In genomic region chr14:65433157-65433556, GRCh38 we compare ENCODE assay signal across 14 cellular contexts. TPM values are rescaled to one million over a fixed set of nuclear protein-coding genes. Genes with fewer than 3 reads are reported as not detected.
DNase-seq lines count a peak whose midpoint lies in the region; ATAC-seq, FAIRE-seq and TF ChIP-seq lines count a peak whose summit lies in the region.
"Had no signal": no experiment of that assay in that cellular context is flagged by ENCODE, and none has a peak within 500 bp of the region (broad histone marks: within the 10 kb centered on the region; RNA-seq: fewer than 3 reads in every experiment).

No MANE protein-coding gene starts in this region.

- H3K4me3 ChIP-seq in GM12878 (0 out of 2 replicates have a peak overlapping the region, but pooled peaks have one; percentile 20), skeletal muscle satellite cell (ENCODE audit: low read length) (peak overlapping the region; percentile 13)
- H3K4me3 ChIP-seq: testis had no signal

- H3K36me3 ChIP-seq in GM12878 (ENCODE audit: control insufficient read depth in 2 of 2, insufficient read depth in 2 of 2, low read length in 1 of 2) = no peaks in the 10 kb centered on the region; a peak in 2 of 4 replicates
- no peaks in the 10 kb centered on the region for H3K36me3 ChIP-seq in skeletal muscle satellite cell (ENCODE audit: insufficient read depth, low read length)

- FAIRE-seq in GM12878 (lab: Jason Lieb, UNC) = no peak

- in situ Hi-C loops in GM12878 (cut with MboI) = no loop called here

- H3K36me3 Mint-ChIP-seq in activated CD8-positive, alpha-beta T cell treated with anti-CD3 and anti-CD28 coated beads for 36 hours (ENCODE audit: low read depth) = peaks cover 44% of the 10 kb centered on the region
- H3K36me3 Mint-ChIP-seq in activated CD8-positive, alpha-beta T cell treated with anti-CD3 and anti-CD28 coated beads, Interleukin-2, amount 10 ng/mL, durations not matched to agents 7 days and 5 days (ENCODE audit: low read depth) = peaks cover 57% of the 10 kb centered on the region

- CTCF ChIA-PET in activated CD8-positive, alpha-beta T cell treated with anti-CD3 and anti-CD28 coated beads for 36 hours (lab: Charles Lee) = interaction anchor here (1.2 to 1.3 kb wide), 2 partner anchors 18 to 28 kb away, joined by 4 to 5 read pairs; no protein-coding TSS in a partner anchor
- CTCF ChIA-PET in activated CD8-positive, alpha-beta T cell treated with anti-CD3 and anti-CD28 coated beads, Interleukin-2, amount 10 ng/mL, durations not matched to agents 7 days and 5 days (lab: Charles Lee) = interaction anchor here (0.5 to 1.6 kb wide), 7 partner anchors 15 to 498 kb away, joined by 3 to 5 read pairs (median 4); no protein-coding TSS in a partner anchor
- CTCF ChIA-PET in GM12878 (lab: Yijun Ruan, JAX) = interaction anchor here (0.6 to 2.2 kb wide), 12 partner anchors 9 to 528 kb away, joined by 3 to 11 read pairs (median 5); partner anchors contain the start of gene FUT8

- ATAC-seq in activated CD8-positive, alpha-beta T cell treated with anti-CD3 and anti-CD28 coated beads for 36 hours = peak; percentile 45
- no peak for ATAC-seq in activated CD8-positive, alpha-beta T cell treated with anti-CD3 and anti-CD28 coated beads, Interleukin-2, amount 10 ng/mL, durations not matched to agents 7 days and 5 days
- ATAC-seq in HG02938 (IDR thresholded peaks at IDR 0.05; ENCODE audit: unreplicated experiment) (peak; percentile 49), GM12878 (peak; percentile 80), GM19395 (IDR thresholded peaks at IDR 0.05; ENCODE audit: unreplicated experiment) (no peak)
- ATAC-seq: left lobe of liver had no signal

- peak overlapping the region; percentile 72 for H3K27ac ChIP-seq in GM12878 (ENCODE audit: control insufficient read depth, insufficient read depth)

- TF ChIP-seq POLR2A in GM12878 (IDR thresholded peaks at IDR 0.05; ENCODE audit: low read depth, low read length) = no peak

- H3K79me2 ChIP-seq in GM12878 (ENCODE audit: control insufficient read depth, insufficient read depth, low read length) = peaks cover 90% of the 10 kb centered on the region

- BruUV-seq in GM12878 (replicated peaks; lab: Mats Ljungman, UMichigan) = no TSS peak

- POLR2A ChIA-PET in activated CD8-positive, alpha-beta T cell treated with anti-CD3 and anti-CD28 coated beads for 36 hours (lab: Charles Lee) = no interaction called here
- POLR2A ChIA-PET in activated CD8-positive, alpha-beta T cell treated with anti-CD3 and anti-CD28 coated beads, Interleukin-2, amount 10 ng/mL, durations not matched to agents 7 days and 5 days (lab: Charles Lee) = interaction anchor here (1.8 kb wide), 1 partner anchor 11 kb away, joined by 5 read pairs; no protein-coding TSS in a partner anchor
- POLR2A ChIA-PET in GM12878 (lab: Charles Lee) = interaction anchor here (0.5 kb wide), 1 partner anchor 12 kb away, joined by 4 read pairs; no protein-coding TSS in a partner anchor

- peak overlapping the region; percentile 16; the same call in 1 of the 2 replicates for H2AFZ ChIP-seq in GM12878 (ENCODE audit: control insufficient read depth, low read depth, low read length)

- intact Hi-C loops in activated CD8-positive, alpha-beta T cell treated with anti-CD3 and anti-CD28 coated beads for 36 hours (cut with micrococcal nuclease) = no loop called here
- intact Hi-C loops in GM12878 (cut with micrococcal nuclease; ENCODE audit: unreplicated experiment) = no loop called here

- no peaks in the 10 kb centered on the region for H3K27me3 Mint-ChIP-seq in activated CD8-positive, alpha-beta T cell treated with anti-CD3 and anti-CD28 coated beads for 36 hours
- no peaks in the 10 kb centered on the region for H3K27me3 Mint-ChIP-seq in activated CD8-positive, alpha-beta T cell treated with anti-CD3 and anti-CD28 coated beads, Interleukin-2, amount 10 ng/mL, durations not matched to agents 7 days and 5 days (ENCODE audit: low read depth)
- H3K27me3 Mint-ChIP-seq: dendritic cell treated with granulocyte-macrophage colony-stimulating factor and Interleukin-4, amounts not matched to agents 40 ng/mL and 50 ng/mL, for 4 days had no signal

- no peaks in the 10 kb centered on the region for H3K27me3 ChIP-seq in GM12878 (replicated peaks in 1 of 2; ENCODE audit: control insufficient read depth in 2 of 2, insufficient read depth in 2 of 2, low read length in 1 of 2)
- H3K27me3 ChIP-seq in skeletal muscle satellite cell (ENCODE audit: control insufficient read depth, insufficient read depth, low read length) = no peaks in the 10 kb centered on the region
- H3K27me3 ChIP-seq: testis had no signal

- no peak overlapping the region for H3K4me3 Mint-ChIP-seq in activated CD8-positive, alpha-beta T cell treated with anti-CD3 and anti-CD28 coated beads for 36 hours
- no peak overlapping the region for H3K4me3 Mint-ChIP-seq in activated CD8-positive, alpha-beta T cell treated with anti-CD3 and anti-CD28 coated beads, Interleukin-2, amount 10 ng/mL, durations not matched to agents 7 days and 5 days
- H3K4me3 Mint-ChIP-seq: dendritic cell treated with granulocyte-macrophage colony-stimulating factor and Interleukin-4, amounts not matched to agents 40 ng/mL and 50 ng/mL, for 4 days; nephron had no signal

- TF ChIP-seq RAD21 in GM12878 (IDR thresholded peaks at IDR 0.05; ENCODE audit: insufficient read depth, low read depth, low read length) = no peak

- DNase-seq in activated CD8-positive, alpha-beta T cell treated with anti-CD3 and anti-CD28 coated beads for 36 hours = no peak
- no peak for DNase-seq in activated CD8-positive, alpha-beta T cell treated with anti-CD3 and anti-CD28 coated beads, Interleukin-2, amount 10 ng/mL, durations not matched to agents 7 days and 5 days
- no peak for DNase-seq in GM12878 (ENCODE audit: low read depth, low spot score)
- DNase-seq in NCI-H1436 (lab: John Stamatoyannopoulos, UW) = no peak
- DNase-seq in 8988T = no peak
- DNase-seq: activated CD4-positive, alpha-beta T cell treated with anti-CD3 and anti-CD28 coated beads for 48 hours; activated effector memory CD4-positive, alpha-beta T cell treated with anti-CD3 and anti-CD28 coated beads, Interleukin-2, amount 50 U/mL, for 16 hours; testis had no signal

- H3K4me2 ChIP-seq in GM12878 (ENCODE audit: control insufficient read depth, insufficient read depth) (peak overlapping the region; percentile 77), skeletal muscle satellite cell (ENCODE audit: low read length) (peak overlapping the region; percentile 68)

- H3K27ac Mint-ChIP-seq in activated CD8-positive, alpha-beta T cell treated with anti-CD3 and anti-CD28 coated beads for 36 hours = peak overlapping the region; percentile 82
- H3K27ac Mint-ChIP-seq in activated CD8-positive, alpha-beta T cell treated with anti-CD3 and anti-CD28 coated beads, Interleukin-2, amount 10 ng/mL, durations not matched to agents 7 days and 5 days = no peak overlapping the region
- H3K27ac Mint-ChIP-seq: dendritic cell treated with granulocyte-macrophage colony-stimulating factor and Interleukin-4, amounts not matched to agents 40 ng/mL and 50 ng/mL, for 4 days; nephron had no signal

- H3K4me1 ChIP-seq in GM12878 (ENCODE audit: control insufficient read depth, insufficient read depth, low read length) = peaks cover 28% of the 10 kb centered on the region
- H3K4me1 ChIP-seq in skeletal muscle satellite cell (ENCODE audit: control insufficient read depth, insufficient read depth, low read length) = peaks cover 20% of the 10 kb centered on the region

- WGBS in GM12878 (ENCODE audit: insufficient coverage, insufficient replicate concordance, low lambda C conversion rate, missing lambda C conversion rate) = 45% methylated on average over 2 of the region's 2 CpGs

- H3K4me1 Mint-ChIP-seq in activated CD8-positive, alpha-beta T cell treated with anti-CD3 and anti-CD28 coated beads for 36 hours (ENCODE audit: low read depth) = peaks cover 66% of the 10 kb centered on the region
- H3K4me1 Mint-ChIP-seq in activated CD8-positive, alpha-beta T cell treated with anti-CD3 and anti-CD28 coated beads, Interleukin-2, amount 10 ng/mL, durations not matched to agents 7 days and 5 days (ENCODE audit: low read depth) = peaks cover 50% of the 10 kb centered on the region

- SMC1A ChIA-PET in GM12878 (lab: Charles Lee; ENCODE audit: uncharacterized antibody, unreplicated experiment) = interaction anchor here (0.7 to 2.3 kb wide), 12 partner anchors 11 to 391 kb away, joined by 3 to 19 read pairs (median 4); no protein-coding TSS in a partner anchor

- no peak for TF ChIP-seq CTCF in activated CD8-positive, alpha-beta T cell treated with anti-CD3 and anti-CD28 coated beads for 36 hours (IDR thresholded peaks at IDR 0.05)
- no peak for TF ChIP-seq CTCF in GM12878 (IDR thresholded peaks at IDR 0.05 in 2 of 3, conservative IDR thresholded peaks at IDR 0.05 in 1 of 3; ENCODE audit: control insufficient read depth in 2 of 3, extremely low read depth in 1 of 3, insufficient read depth in 1 of 3, low read depth in 3 of 3, low read length in 3 of 3)

- no peak for TF ChIP-seq EP300 in GM12878 (IDR thresholded peaks at IDR 0.05; ENCODE audit: borderline replicate concordance in 1 of 2, control insufficient read depth in 1 of 2, low read depth in 2 of 2, low read length in 2 of 2)

- H3K9me3 ChIP-seq in GM12878 (replicated peaks; ENCODE audit: control insufficient read depth, insufficient read depth, low read length) = peaks cover 12% of the 10 kb centered on the region
- H3K9me3 ChIP-seq in skeletal muscle satellite cell (replicated peaks; ENCODE audit: low read length) = no peaks in the 10 kb centered on the region
- H3K9me3 ChIP-seq: testis had no signal

- peaks cover 5% of the 10 kb centered on the region for H3K9me3 Mint-ChIP-seq in activated CD8-positive, alpha-beta T cell treated with anti-CD3 and anti-CD28 coated beads for 36 hours
- no peaks in the 10 kb centered on the region for H3K9me3 Mint-ChIP-seq in activated CD8-positive, alpha-beta T cell treated with anti-CD3 and anti-CD28 coated beads, Interleukin-2, amount 10 ng/mL, durations not matched to agents 7 days and 5 days (ENCODE audit: insufficient read depth)

- H3K9ac ChIP-seq in GM12878 (ENCODE audit: control insufficient read depth, insufficient read depth, low read length) (peak overlapping the region; percentile 13; the same call in 1 of the 2 replicates), skeletal muscle satellite cell (ENCODE audit: low read depth, low read length) (no peak overlapping the region)

- H4K20me1 ChIP-seq in GM12878 (ENCODE audit: control insufficient read depth, insufficient read depth) = no peaks in the 10 kb centered on the region

- RAD21 ChIA-PET in GM12878 (lab: Charles Lee; ENCODE audit: unreplicated experiment) = interaction anchor here (0.8 to 1.9 kb wide), 6 partner anchors 11 to 388 kb away, joined by 3 to 13 read pairs (median 4); no protein-coding TSS in a partner anchor

RNA-seq across cellular contexts. Expression of gene FUT8, which starts 20.6 kb away (rescaled TPM):
- total RNA-seq in activated CD8-positive, alpha-beta T cell treated with anti-CD3 and anti-CD28 coated beads for 36 hours = 10 to 100 TPM; 55.7 to 61.0 TPM
- total RNA-seq in activated CD8-positive, alpha-beta T cell treated with anti-CD3 and anti-CD28 coated beads, Interleukin-2, amount 10 ng/mL, durations not matched to agents 7 days and 5 days = 100 to 1,000 TPM in 1 of 2 experiments, 10 to 100 TPM in 1; 99.2 to 101 TPM
- total RNA-seq in GM12878 (2013; cell fraction: nucleolus; rRNA removed) = 130 and 133 TPM in 2 replicates
- total RNA-seq in GM12878 (2014; rRNA removed) = 82.3 and 85.5 TPM in 2 replicates
- 86.3 and 88.7 TPM in 2 replicates for total RNA-seq in GM12878 (2014; rRNA removed; fragmentation: Illumina TruSeq; extraction: Trizol)
- total RNA-seq in GM12878 (2021) = 106 and 107 TPM in 2 replicates
- polyA plus RNA-seq in GM12878 (2011; ENCODE audit: low read depth) = 20.9 TPM
- polyA plus RNA-seq in GM12878 (2011; rRNA removed) = 21.3 and 24.2 TPM in 2 replicates
- polyA plus RNA-seq in GM12878 (2011; cell fraction: cytosol; rRNA removed) = 12.5 and 19.7 TPM in 2 replicates
- 10.7 and 11.2 TPM in 2 replicates for polyA plus RNA-seq in GM12878 (2011; cell fraction: nucleus; rRNA removed)
- polyA plus RNA-seq in GM12878 (2012) = 20.4 and 34.4 TPM in 2 replicates
- polyA plus RNA-seq in GM12878 (2014; fragmentation: Illumina TruSeq; extraction: Trizol) = 74.1 and 88.8 TPM in 2 replicates
- polyA plus RNA-seq in GM12878 (2014; fragmentation: Nextera tagmentation; extraction: Ambion mirVana) = 10 to 100 TPM; 25.0 to 45.6 TPM
- polyA plus RNA-seq in GM12878 (2014; rRNA removed) = 47.5 and 50.1 TPM in 2 replicates
- polyA plus RNA-seq in GM12878 (2016; fragmentation: Nextera tagmentation; extraction: Ambion mirVana) = 10 to 100 TPM; 64.2 to 68.3 TPM
- 29.7 and 42.8 TPM in 2 replicates for polyA minus RNA-seq in GM12878 (2011; rRNA and poly(A)+ RNA removed)
- 9.6 and 9.9 TPM in 2 replicates for polyA minus RNA-seq in GM12878 (2011; cell fraction: cytosol; rRNA and poly(A)+ RNA removed)
- polyA minus RNA-seq in GM12878 (2011; cell fraction: nucleus; rRNA and poly(A)+ RNA removed) = 31.3 and 55.2 TPM in 2 replicates
- total RNA-seq in skeletal muscle satellite cell (2012; rRNA removed) = 60.9 and 81.1 TPM in 2 replicates

Comparison
In these comparisons a context has a peak if more than half of its experiments do, and no peak if none do; other contexts are left out.
1. ATAC-seq: peak in activated CD8-positive, alpha-beta T cell treated with anti-CD3 and anti-CD28 coated beads for 36 hours (single experiment), HG02938 (single experiment) and GM12878 (single experiment); none in activated CD8-positive, alpha-beta T cell treated with anti-CD3 and anti-CD28 coated beads, Interleukin-2, amount 10 ng/mL, durations not matched to agents 7 days and 5 days (single experiment) and GM19395 (single experiment).